Comparison of ENCODE assay signal across 8 cellular contexts in the genomic region with DNA sequence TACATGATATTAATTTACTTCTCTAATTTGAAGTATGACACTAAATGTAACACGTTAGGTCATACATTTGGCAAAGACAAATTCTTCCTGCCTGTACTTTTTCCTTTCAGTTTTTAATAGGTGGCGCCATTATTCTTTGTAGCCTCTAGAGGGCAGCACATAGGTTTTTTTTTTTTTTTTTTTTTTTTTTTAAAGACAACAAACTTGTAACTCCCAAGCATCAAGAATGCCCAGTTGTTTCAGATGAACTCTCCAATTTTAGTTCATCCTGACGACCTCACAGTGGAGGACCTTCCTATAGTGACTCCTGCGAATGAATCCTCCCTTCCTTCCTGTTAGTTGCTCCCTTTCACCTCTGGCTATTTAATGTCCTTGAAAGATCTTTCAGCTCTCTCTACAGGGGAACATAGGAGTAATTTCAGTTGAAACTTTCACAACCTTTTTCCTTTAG.
A peak's percentile ranks its signal among the peaks of the same experiment; 100 is the strongest.
DNase-seq lines count a peak whose midpoint lies in the region; ATAC-seq and TF ChIP-seq lines count a peak whose summit lies in the region.

No MANE protein-coding gene starts in this region.

- 0 out of 2 replicates have a peak overlapping the region, but pooled peaks have one; percentile 30 for H2AFZ ChIP-seq in Karpas-422 (ENCODE audit: low read length)

- H3K9me3 ChIP-seq in Karpas-422 (ENCODE audit: low read length): no peaks in the 10 kb centered on the region
- no peaks in the 10 kb centered on the region for H3K9me3 ChIP-seq in esophagus muscularis mucosa

- H3K27ac Mint-ChIP-seq in stimulated activated naive CD8-positive, alpha-beta T cell treated with anti-CD3 and anti-CD28 coated beads, Interleukin-15, Interleukin-2, amounts not matched to agents 100 ng/mL and 50 ng/mL, for 24 hours: no peak overlapping the region
- no peak overlapping the region for H3K27ac Mint-ChIP-seq in stimulated activated naive CD8-positive, alpha-beta T cell treated with anti-CD3 and anti-CD28 coated beads, Interleukin-15, amount 100 ng/mL, for 72 hours
- H3K27ac Mint-ChIP-seq in nephron: peak overlapping the region in 2 of 3 experiments; percentile 10 to 11

- TF ChIP-seq CTCF in esophagus muscularis mucosa (IDR thresholded peaks at IDR 0.05) (peak; percentile 54 to 71 (median 66)), nephron (IDR thresholded peaks at IDR 0.05; ENCODE audit: unreplicated experiment in 3 of 3) (peak; percentile 57 to 86 (median 64))

- H3K27me3 Mint-ChIP-seq in stimulated activated naive CD8-positive, alpha-beta T cell treated with anti-CD3 and anti-CD28 coated beads, Interleukin-15, Interleukin-2, amounts not matched to agents 100 ng/mL and 50 ng/mL, for 24 hours: no peaks in the 10 kb centered on the region
- H3K27me3 Mint-ChIP-seq in stimulated activated naive CD8-positive, alpha-beta T cell treated with anti-CD3 and anti-CD28 coated beads, Interleukin-15, amount 100 ng/mL, for 72 hours: no peaks in the 10 kb centered on the region
- H3K27me3 Mint-ChIP-seq in nephron (ENCODE audit: low read depth): no peaks in the 10 kb centered on the region

- TF ChIP-seq EP300 in esophagus muscularis mucosa (IDR thresholded peaks at IDR 0.05): no peak

- peaks cover 9% of the 10 kb centered on the region for H3K4me1 ChIP-seq in Karpas-422 (ENCODE audit: low read length)
- peaks cover 0 to 46% (median 27%) of the 10 kb centered on the region in 4 donors for H3K4me1 ChIP-seq in esophagus muscularis mucosa

- H3K27me3 ChIP-seq in Karpas-422 (ENCODE audit: low read length) (no peaks in the 10 kb centered on the region), esophagus muscularis mucosa (no peaks in the 10 kb centered on the region)

- intact Hi-C loops in esophagus muscularis mucosa (cut with DNase I): no loop called here

- H3K9me3 Mint-ChIP-seq in stimulated activated naive CD8-positive, alpha-beta T cell treated with anti-CD3 and anti-CD28 coated beads, Interleukin-15, Interleukin-2, amounts not matched to agents 100 ng/mL and 50 ng/mL, for 24 hours: no peaks in the 10 kb centered on the region
- no peaks in the 10 kb centered on the region for H3K9me3 Mint-ChIP-seq in stimulated activated naive CD8-positive, alpha-beta T cell treated with anti-CD3 and anti-CD28 coated beads, Interleukin-15, amount 100 ng/mL, for 72 hours
- H3K9me3 Mint-ChIP-seq in nephron: no peaks in the 10 kb centered on the region

- ATAC-seq in stimulated activated naive CD8-positive, alpha-beta T cell treated with anti-CD3 and anti-CD28 coated beads, Interleukin-15, amount 100 ng/mL, for 72 hours: no peak
- peak; percentile 19 for ATAC-seq in SK-N-SH treated with all-trans-retinoic acid at 6 μM for 48 hours

- H3K36me3 ChIP-seq in Karpas-422 (ENCODE audit: insufficient read depth, low read length) (no peaks in the 10 kb centered on the region), esophagus muscularis mucosa (no peaks in the 10 kb centered on the region)

- H3K4me1 Mint-ChIP-seq in stimulated activated naive CD8-positive, alpha-beta T cell treated with anti-CD3 and anti-CD28 coated beads, Interleukin-15, Interleukin-2, amounts not matched to agents 100 ng/mL and 50 ng/mL, for 24 hours (ENCODE audit: low read depth): peaks cover 13% of the 10 kb centered on the region
- no peaks in the 10 kb centered on the region for H3K4me1 Mint-ChIP-seq in stimulated activated naive CD8-positive, alpha-beta T cell treated with anti-CD3 and anti-CD28 coated beads, Interleukin-15, amount 100 ng/mL, for 72 hours
- H3K4me1 Mint-ChIP-seq in nephron: peaks cover 23% of the 10 kb centered on the region

- peak overlapping the region; percentile 36 for H3K4me2 ChIP-seq in Karpas-422 (ENCODE audit: low read depth, low read length, poor library complexity, severe bottlenecking)

- no peaks in the 10 kb centered on the region for H3K36me3 Mint-ChIP-seq in stimulated activated naive CD8-positive, alpha-beta T cell treated with anti-CD3 and anti-CD28 coated beads, Interleukin-15, Interleukin-2, amounts not matched to agents 100 ng/mL and 50 ng/mL, for 24 hours (ENCODE audit: low read depth)
- H3K36me3 Mint-ChIP-seq in nephron (ENCODE audit: low read depth): no peaks in the 10 kb centered on the region

- H3K9ac ChIP-seq in Karpas-422 (ENCODE audit: low read length): no peak overlapping the region

- no peaks in the 10 kb centered on the region for H3K79me2 ChIP-seq in Karpas-422 (ENCODE audit: low read length)

- no peaks in the 10 kb centered on the region for H3K9me2 ChIP-seq in Karpas-422 (replicated peaks; ENCODE audit: insufficient read depth, low read length)

- no peak for DNase-seq in stimulated activated naive CD8-positive, alpha-beta T cell treated with anti-CD3 and anti-CD28 coated beads, Interleukin-15, amount 100 ng/mL, for 72 hours
- DNase-seq in Karpas-422 (peak; percentile 78), esophagus muscularis mucosa (ENCODE audit: extremely low spot score) (no peak), amniotic stem cell (lab: John Stamatoyannopoulos, UW) (no peak)
- no peak for DNase-seq in activated CD4-positive, alpha-beta T cell treated with anti-CD3 and anti-CD28 coated beads for 48 hours

- no peaks in the 10 kb centered on the region for H4K20me1 ChIP-seq in Karpas-422 (ENCODE audit: insufficient read depth, low read depth, low read length)

- H3K27ac ChIP-seq in Karpas-422 (ENCODE audit: low read length): no peak overlapping the region
- no peak overlapping the region for H3K27ac ChIP-seq in esophagus muscularis mucosa (replicated peaks in 1 of 4)

- 6% methylated on average over 4 of the region's 4 CpGs for WGBS in esophagus muscularis mucosa

- H3K4me3 Mint-ChIP-seq in stimulated activated naive CD8-positive, alpha-beta T cell treated with anti-CD3 and anti-CD28 coated beads, Interleukin-15, Interleukin-2, amounts not matched to agents 100 ng/mL and 50 ng/mL, for 24 hours: peak overlapping the region; percentile 45
- H3K4me3 Mint-ChIP-seq in stimulated activated naive CD8-positive, alpha-beta T cell treated with anti-CD3 and anti-CD28 coated beads, Interleukin-15, amount 100 ng/mL, for 72 hours: no peak overlapping the region
- no peak overlapping the region for H3K4me3 Mint-ChIP-seq in nephron

- no peak for TF ChIP-seq POLR2A in esophagus muscularis mucosa (IDR thresholded peaks at IDR 0.05; ENCODE audit: low read depth)

- H3K4me3 ChIP-seq in Karpas-422 (ENCODE audit: low read length) (no peak overlapping the region), esophagus muscularis mucosa (peak overlapping the region in 1 of 4 donors; percentile 25)

TF ChIP-seq in SK-N-SH treated with all-trans-retinoic acid at 6 μM for 48 hours, 23 proteins besides CTCF, POLR2A, EP300 and RAD21:
- TF ChIP-seq ISL1 (CRISPR knock-in tag; IDR thresholded peaks at IDR 0.05): peak; percentile 9; the same call in 1 of the 2 replicates
- TF ChIP-seq TOX (CRISPR knock-in tag; IDR thresholded peaks at IDR 0.05; ENCODE audit: borderline replicate concordance): no peak

Comparison
In these comparisons a context has a peak if more than half of its experiments do, and no peak if none do; other contexts are left out.
1. H3K27ac Mint-ChIP-seq: peak in nephron (2 of 3); none in stimulated activated naive CD8-positive, alpha-beta T cell treated with anti-CD3 and anti-CD28 coated beads, Interleukin-15, Interleukin-2, amounts not matched to agents 100 ng/mL and 50 ng/mL, for 24 hours (single experiment) and stimulated activated naive CD8-positive, alpha-beta T cell treated with anti-CD3 and anti-CD28 coated beads, Interleukin-15, amount 100 ng/mL, for 72 hours (0 of 2).